ENCODE assay signal across 17 cellular contexts in the genomic region with DNA sequence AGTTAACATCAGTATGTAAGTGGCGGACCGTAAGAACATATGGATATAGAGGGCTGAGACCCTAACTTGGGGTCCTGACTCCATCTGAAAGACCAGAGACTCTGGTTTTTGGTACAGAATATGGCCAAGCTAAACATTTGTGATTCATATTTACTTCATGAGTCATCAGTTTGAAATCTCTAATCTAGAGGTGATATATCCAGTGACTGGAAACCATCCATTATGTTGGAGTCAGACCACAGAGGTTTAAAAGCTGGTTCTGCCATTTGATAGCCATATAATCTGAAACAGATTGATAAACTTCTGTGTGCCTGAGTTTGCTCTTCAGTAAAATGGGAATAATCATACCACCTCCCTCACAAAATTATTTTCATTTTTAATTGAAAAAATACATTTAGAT.
"Had no signal": no experiment of that assay in that cellular context is flagged by ENCODE, and none has a peak within 500 bp of the region (broad histone marks: within the 10 kb centered on the region; RNA-seq: fewer than 3 reads in every experiment).

No MANE protein-coding gene starts in this region.

- DNase-seq: effector CD8-positive, alpha-beta T cell; gastrocnemius medialis; glutamatergic neuron; islet precursor cell; left lung; lower lobe of right lung; mesenchymal stem cell; naive B cell; psoas muscle; retina; right lobe of liver; stimulated activated CD4-positive, alpha-beta T cell treated with anti-CD3 and anti-CD28 coated beads, Interleukin-4, amount 100 ng/mL, for 1 hour; stimulated activated CD8-positive, alpha-beta memory T cell treated with anti-CD3 and anti-CD28 coated beads, Interleukin-4, amount 100 ng/mL, for 48 hours; stimulated activated naive CD8-positive, alpha-beta T cell treated with anti-CD3 and anti-CD28 coated beads, Interleukin-15, Interleukin-2, amounts not matched to agents 100 U/mL and 50 U/mL, for 24 hours; thyroid gland; uterus had no signal

- ATAC-seq: gastrocnemius medialis; left lung; lower lobe of right lung; psoas muscle; right lobe of liver; stimulated activated effector memory CD8-positive, alpha-beta T cell treated with anti-CD3 and anti-CD28 coated beads, Interleukin-12 subunit alpha, Interleukin-12 subunit beta, amount 100 ng/mL, for 72 hours; stimulated activated naive CD8-positive, alpha-beta T cell treated with anti-CD3 and anti-CD28 coated beads, Interleukin-15, Interleukin-2, amounts not matched to agents 100 U/mL and 50 U/mL, for 24 hours had no signal
